ENCODE assay signal across 17 cellular contexts in the genomic region with DNA sequence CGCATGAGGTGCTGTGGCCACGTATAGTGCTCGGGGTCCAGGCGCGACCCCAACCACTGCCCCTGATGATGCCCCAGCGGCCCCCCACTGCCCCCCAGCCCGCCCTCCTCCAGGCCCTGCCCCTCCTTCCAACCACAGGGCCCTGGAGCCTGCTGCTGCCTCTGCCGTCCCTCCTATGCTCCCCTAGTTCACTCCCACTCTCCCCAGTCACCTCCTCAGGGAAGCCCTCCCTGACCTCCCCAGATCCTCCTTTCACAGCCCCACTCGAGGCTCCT.
DNase-seq lines count a peak whose midpoint lies in the region; ATAC-seq and TF ChIP-seq lines count a peak whose summit lies in the region.
"Had no signal": no experiment of that assay in that cellular context is flagged by ENCODE, and none has a peak within 500 bp of the region (broad histone marks: within the 10 kb centered on the region; RNA-seq: fewer than 3 reads in every experiment).

No MANE protein-coding gene starts in this region.

- no peak overlapping the region for H3K4me3 Mint-ChIP-seq in glutamatergic neuron (ENCODE audit: unreplicated experiment)
- H3K4me3 Mint-ChIP-seq: CD4-positive, CD25-positive, alpha-beta regulatory T cell; CD8-positive, alpha-beta T cell had no signal

- peaks cover 6% of the 10 kb centered on the region for H3K9me3 Mint-ChIP-seq in glutamatergic neuron (ENCODE audit: unreplicated experiment)
- H3K9me3 Mint-ChIP-seq: CD4-positive, CD25-positive, alpha-beta regulatory T cell; CD8-positive, alpha-beta T cell had no signal

- H3K9me3 ChIP-seq in RWPE2 (ENCODE audit: severe bottlenecking) = no peaks in the 10 kb centered on the region
- H3K9me3 ChIP-seq in lower lobe of right lung = no peaks in the 10 kb centered on the region
- no peaks in the 10 kb centered on the region for H3K9me3 ChIP-seq in spleen
- H3K9me3 ChIP-seq: Caco-2 had no signal

- H3K27ac Mint-ChIP-seq in glutamatergic neuron (ENCODE audit: unreplicated experiment) = peak overlapping the region; percentile 28
- H3K27ac Mint-ChIP-seq: CD4-positive, CD25-positive, alpha-beta regulatory T cell; CD8-positive, alpha-beta T cell had no signal

- intact Hi-C loops in lower lobe of right lung (cut with DNase I) = no loop called here
- intact Hi-C loops in spleen (cut with DNase I; ENCODE audit: low total_unique reads) = no loop called here

- H3K27me3 ChIP-seq in RWPE2 (ENCODE audit: insufficient read depth, poor library complexity, severe bottlenecking) (peaks cover 19% of the 10 kb centered on the region), lower lobe of right lung (ENCODE audit: low read depth) (peaks cover 56% of the 10 kb centered on the region), spleen (replicated peaks in 1 of 7) (peaks cover 0 to 79% (median 48%) of the 10 kb centered on the region in 7 donors)

- TF ChIP-seq CTCF in RWPE2 (IDR thresholded peaks at IDR 0.05; ENCODE audit: poor library complexity, severe bottlenecking) (no peak), glutamatergic neuron (IDR thresholded peaks at IDR 0.05; ENCODE audit: partially characterized antibody, unreplicated experiment) (no peak), lower lobe of right lung (IDR thresholded peaks at IDR 0.05) (no peak), spleen (IDR thresholded peaks at IDR 0.05 in 8 of 11, conservative IDR thresholded peaks at IDR 0.05 in 3 of 11) (no peak), GM20000 (IDR thresholded peaks at IDR 0.05; ENCODE audit: extremely low read depth, missing control alignments) (no peak)

- 70 to 92% (median 77%) methylated on average over 8 to 9 of the region's 9 CpGs for whole genome bisulfite sequencing in spleen, 5 donors

- H3K4me3 ChIP-seq in RWPE2 (ENCODE audit: severe bottlenecking) (no peak overlapping the region), lower lobe of right lung (no peak overlapping the region), spleen (no peak overlapping the region)
- H3K4me3 ChIP-seq: GM12878 had no signal

- peak; percentile 27 for DNase-seq in RWPE2 (ENCODE audit: low spot score)
- DNase-seq in glutamatergic neuron = no peak
- peak; percentile 23 for DNase-seq in lower lobe of right lung
- peak; percentile 38 for DNase-seq in spleen
- no peak for DNase-seq in GM20000 (ENCODE audit: low spot score)
- DNase-seq in activated T-cell treated with anti-CD3 and anti-CD28 coated beads, Interleukin-2, amount 50 U/mL, for 1 hour = no peak
- DNase-seq in GDM1 (lab: John Stamatoyannopoulos, UW) = no peak
- DNase-seq: C1 segment of cervical spinal cord; Caco-2; CD4-positive, CD25-positive, alpha-beta regulatory T cell; CD8-positive, alpha-beta T cell; DMS153; DND-41; GOT3; HCEC 1CT had no signal

- H3K27ac ChIP-seq in RWPE2 (ENCODE audit: poor library complexity, severe bottlenecking) (no peak overlapping the region), lower lobe of right lung (no peak overlapping the region), spleen (no peak overlapping the region)

- H3K36me3 ChIP-seq in RWPE2 (ENCODE audit: low read depth) = no peaks in the 10 kb centered on the region
- H3K36me3 ChIP-seq in lower lobe of right lung = no peaks in the 10 kb centered on the region
- H3K36me3 ChIP-seq in spleen = no peaks in the 10 kb centered on the region

- no peaks in the 10 kb centered on the region for H3K4me1 ChIP-seq in RWPE2 (ENCODE audit: insufficient read depth, poor library complexity, severe bottlenecking)
- no peaks in the 10 kb centered on the region for H3K4me1 ChIP-seq in lower lobe of right lung
- no peaks in the 10 kb centered on the region for H3K4me1 ChIP-seq in spleen
- H3K4me1 ChIP-seq: Caco-2 had no signal

- peaks cover 16% of the 10 kb centered on the region for H3K4me1 Mint-ChIP-seq in glutamatergic neuron (ENCODE audit: low read depth, unreplicated experiment)
- H3K4me1 Mint-ChIP-seq: CD4-positive, CD25-positive, alpha-beta regulatory T cell had no signal

- ATAC-seq in RWPE2 (ENCODE audit: low read depth) (no peak), lower lobe of right lung (no peak), HG03469 (IDR thresholded peaks at IDR 0.05; ENCODE audit: unreplicated experiment) (no peak)
- ATAC-seq: CD8-positive, alpha-beta T cell; GM12878 had no signal

- no peaks in the 10 kb centered on the region for H3K36me3 Mint-ChIP-seq in glutamatergic neuron (ENCODE audit: unreplicated experiment)
- H3K36me3 Mint-ChIP-seq: CD4-positive, CD25-positive, alpha-beta regulatory T cell; CD8-positive, alpha-beta T cell had no signal

- peaks cover 2% of the 10 kb centered on the region for H3K27me3 Mint-ChIP-seq in glutamatergic neuron (ENCODE audit: unreplicated experiment)

- no peak for TF ChIP-seq POLR2A in spleen (IDR thresholded peaks at IDR 0.05)

Comparison
In these comparisons a context has a peak if more than half of its experiments do, and no peak if none do; other contexts are left out.
1. DNase-seq: peak in RWPE2 (single experiment), lower lobe of right lung (single experiment) and spleen (single experiment); none in glutamatergic neuron (single experiment), GM20000 (single experiment), activated T-cell treated with anti-CD3 and anti-CD28 coated beads, Interleukin-2, amount 50 U/mL, for 1 hour (single experiment) and GDM1 (single experiment).